Comparison of ENCODE assay signal across 22 cellular contexts in genomic region chr17:1920948-1921351, GRCh38.
DNase-seq lines count a peak whose midpoint lies in the region; ATAC-seq and TF ChIP-seq lines count a peak whose summit lies in the region.
"Had no signal": no experiment of that assay in that cellular context is flagged by ENCODE, and none has a peak within 500 bp of the region (broad histone marks: within the 10 kb centered on the region; RNA-seq: fewer than 3 reads in every experiment).

No MANE protein-coding gene starts in this region.

- DNase-seq in C1 segment of cervical spinal cord (lab: John Stamatoyannopoulos, UW) (peak in 10 of 14 donors; percentile 9 to 99 (median 54)), NCI-H2029 (lab: John Stamatoyannopoulos, UW) (peak; percentile 49), globus pallidus (ENCODE audit: low spot score) (peak; percentile 66), occipital lobe (lab: John Stamatoyannopoulos, UW) (peak; percentile 83), HEK293T (ENCODE audit: extremely low spot score) (no peak), iPS-NIHi11 (ENCODE audit: low spot score) (no peak)
- DNase-seq in activated naive CD4-positive, alpha-beta T cell treated with anti-CD3 and anti-CD28 coated beads, Interleukin-2, amount 50 U/mL, for 16 hours, result no peak
- DNase-seq: activated CD4-positive, alpha-beta T cell treated with anti-CD3 and anti-CD28 coated beads, Interleukin-2, amount 50 U/mL, for 48 hours; activated naive CD4-positive, alpha-beta T cell treated with anti-CD3 and anti-CD28 coated beads, Interleukin-2, amount 10 ng/mL, durations not matched to agents 7 days and 5 days; aorta; DMS79 treated with DMSO at 0.1 percent for 48 hours; MM.1S; naive thymus-derived CD4-positive, alpha-beta T cell; NCI-H446; NCI-H774; ovary; stimulated activated CD4-positive, alpha-beta T cell treated with anti-CD3 and anti-CD28 coated beads, Interleukin-4, amount 100 ng/mL, for 24 hours had no signal

- POLR2A ChIA-PET in HEK293T (lab: Yijun Ruan, JAX), result no interaction called here

- ATAC-seq in GM21423 (IDR thresholded peaks at IDR 0.05; ENCODE audit: unreplicated experiment), result no peak
- ATAC-seq: activated CD4-positive, CD25-positive, alpha-beta regulatory T cell treated with anti-CD3 and anti-CD28 coated beads, Interleukin-2, amount 50 U/mL, for 24 hours; K562; naive thymus-derived CD4-positive, alpha-beta T cell; sciatic nerve; stimulated activated effector memory CD8-positive, alpha-beta T cell treated with anti-CD3 and anti-CD28 coated beads, Interleukin-12 subunit alpha, Interleukin-12 subunit beta, amount 100 ng/mL, for 72 hours had no signal

- CTCF ChIA-PET in HEK293T (lab: Yijun Ruan, JAX), result interaction anchor here (0.7 kb wide), 1 partner anchor 272 kb away, joined by 10 read pairs; no protein-coding TSS in a partner anchor

TF ChIP-seq in HEK293T, 16 proteins besides CTCF, POLR2A, EP300 and RAD21:
- TF ChIP-seq FOXM1 (IDR thresholded peaks at IDR 0.05; ENCODE audit: borderline replicate concordance), result no peak
- TF ChIP-seq CTBP1 (IDR thresholded peaks at IDR 0.05; ENCODE audit: borderline replicate concordance), result no peak
- TF ChIP-seq FOXA1 (IDR thresholded peaks at IDR 0.05), result no peak
- no peak for TF ChIP-seq BHLHE40 (IDR thresholded peaks at IDR 0.05; ENCODE audit: borderline replicate concordance)
- no peak for TF ChIP-seq FOXK2 (IDR thresholded peaks at IDR 0.05)
- TF ChIP-seq NFRKB (IDR thresholded peaks at IDR 0.05), result no peak
- TF ChIP-seq SP1 (IDR thresholded peaks at IDR 0.05), result no peak
- no peak for TF ChIP-seq LEF1 (IDR thresholded peaks at IDR 0.05; ENCODE audit: borderline replicate concordance)
- TF ChIP-seq ARNT (IDR thresholded peaks at IDR 0.05), result no peak
- TF ChIP-seq ZNF384 (IDR thresholded peaks at IDR 0.05), result no peak
- TF ChIP-seq HDGF (IDR thresholded peaks at IDR 0.05; ENCODE audit: borderline replicate concordance), result no peak
- no peak for TF ChIP-seq SUZ12 (IDR thresholded peaks at IDR 0.05)
- TF ChIP-seq TARDBP (IDR thresholded peaks at IDR 0.05), result no peak

Comparison
In these comparisons a context has a peak if more than half of its experiments do, and no peak if none do; other contexts are left out.
1. DNase-seq: peak in C1 segment of cervical spinal cord (10 of 14), NCI-H2029 (single experiment), globus pallidus (single experiment) and occipital lobe (single experiment); none in HEK293T (single experiment), activated naive CD4-positive, alpha-beta T cell treated with anti-CD3 and anti-CD28 coated beads, Interleukin-2, amount 50 U/mL, for 16 hours (single experiment) and iPS-NIHi11 (single experiment).